ENCODE assay signal across 25 cellular contexts in the genomic region with DNA sequence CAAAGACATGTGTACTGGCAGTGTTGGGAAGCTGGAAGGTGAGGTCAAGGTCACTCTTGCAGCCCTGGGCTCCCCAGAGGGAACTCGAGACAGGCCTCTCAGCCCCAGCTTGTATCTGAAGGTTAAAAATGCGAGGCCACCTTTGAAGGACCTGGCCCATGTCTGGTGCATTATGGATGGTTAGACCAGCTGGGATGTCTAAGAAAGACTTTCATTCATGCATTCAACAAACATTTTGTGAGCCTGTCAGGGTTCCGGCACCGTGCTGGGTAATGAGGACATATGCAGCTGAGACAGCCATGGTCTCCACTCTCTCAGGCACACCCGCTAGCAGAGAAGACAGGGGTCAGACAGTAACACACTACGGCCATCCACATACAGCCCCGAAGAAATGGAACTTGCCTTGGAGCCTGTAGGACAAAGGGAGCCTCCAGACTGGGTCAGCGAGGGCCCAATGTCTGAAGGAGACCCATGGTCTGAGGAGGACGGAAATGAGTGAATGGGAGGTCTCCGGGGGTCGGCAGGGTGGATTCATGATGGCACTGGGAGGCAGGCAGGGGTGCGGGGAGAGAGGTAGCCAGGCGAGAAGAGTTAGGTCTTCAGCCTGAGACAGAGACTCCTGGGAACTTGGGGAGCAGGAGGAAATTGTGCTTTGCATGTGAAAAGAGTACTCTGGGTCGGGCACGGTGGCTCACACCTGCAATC. TPM values are rescaled to one million over a fixed set of nuclear protein-coding genes. Genes with fewer than 3 reads are reported as not detected.
"Had no signal": no experiment of that assay in that cellular context is flagged by ENCODE, and none has a peak within 500 bp of the region (broad histone marks: within the 10 kb centered on the region; RNA-seq: fewer than 3 reads in every experiment).

No MANE protein-coding gene starts in this region.

- H3K4me1 ChIP-seq: esophagus squamous epithelium, gastroesophageal sphincter, parathyroid adenoma, psoas muscle, suprapubic skin, thyroid gland, upper lobe of left lung, vagina had no signal

- H3K9me3 Mint-ChIP-seq: dendritic cell treated with granulocyte-macrophage colony-stimulating factor and Interleukin-4, amounts not matched to agents 40 ng/mL and 50 ng/mL, for 4 days; nephron progenitor cell; stimulated activated effector memory CD8-positive, alpha-beta T cell treated with anti-CD3 and anti-CD28 coated beads, Interleukin-12 subunit alpha, Interleukin-12 subunit beta, amount 100 ng/mL, for 72 hours had no signal

- H3K79me2 ChIP-seq: parathyroid adenoma had no signal

- H3K36me3 Mint-ChIP-seq: naive thymus-derived CD4-positive, alpha-beta T cell; stimulated activated effector memory CD8-positive, alpha-beta T cell treated with anti-CD3 and anti-CD28 coated beads, Interleukin-12 subunit alpha, Interleukin-12 subunit beta, amount 100 ng/mL, for 72 hours had no signal

- H3K27me3 ChIP-seq: suprapubic skin, thyroid gland, upper lobe of left lung, vagina had no signal

- ATAC-seq: gastroesophageal sphincter; left colon; naive thymus-derived CD4-positive, alpha-beta T cell; psoas muscle; stimulated activated effector memory CD8-positive, alpha-beta T cell treated with anti-CD3 and anti-CD28 coated beads, Interleukin-12 subunit alpha, Interleukin-12 subunit beta, amount 100 ng/mL, for 72 hours; stimulated activated naive CD8-positive, alpha-beta T cell treated with anti-CD3 and anti-CD28 coated beads, Interleukin-15, Interleukin-2, amounts not matched to agents 100 U/mL and 50 U/mL, for 24 hours had no signal

- H3K4me3 Mint-ChIP-seq: dendritic cell treated with granulocyte-macrophage colony-stimulating factor and Interleukin-4, amounts not matched to agents 40 ng/mL and 50 ng/mL, for 4 days; naive thymus-derived CD4-positive, alpha-beta T cell; nephron progenitor cell; stimulated activated effector memory CD8-positive, alpha-beta T cell treated with anti-CD3 and anti-CD28 coated beads, Interleukin-12 subunit alpha, Interleukin-12 subunit beta, amount 100 ng/mL, for 72 hours had no signal

- H3K9ac ChIP-seq: parathyroid adenoma had no signal

- DNase-seq: esophagus squamous epithelium; foreskin fibroblast; left colon; mesendoderm; naive thymus-derived CD4-positive, alpha-beta T cell; nephron progenitor cell; retina; small intestine; stimulated activated CD4-positive, alpha-beta T cell treated with anti-CD3 and anti-CD28 coated beads, Interleukin-2, amount 100 ng/mL, for 48 hours; stimulated activated naive CD8-positive, alpha-beta T cell treated with anti-CD3 and anti-CD28 coated beads, Interleukin-15, Interleukin-2, amounts not matched to agents 100 U/mL and 50 U/mL, for 24 hours; thyroid gland had no signal

- H3K36me3 ChIP-seq: esophagus squamous epithelium, gastroesophageal sphincter, suprapubic skin, thyroid gland, upper lobe of left lung, vagina had no signal

- H3K4me1 Mint-ChIP-seq: naive thymus-derived CD4-positive, alpha-beta T cell; nephron progenitor cell; stimulated activated effector memory CD8-positive, alpha-beta T cell treated with anti-CD3 and anti-CD28 coated beads, Interleukin-12 subunit alpha, Interleukin-12 subunit beta, amount 100 ng/mL, for 72 hours had no signal

- H3K9me3 ChIP-seq: esophagus squamous epithelium, gastroesophageal sphincter, psoas muscle, suprapubic skin, thyroid gland, vagina had no signal

- H3K4me3 ChIP-seq: esophagus squamous epithelium, gastroesophageal sphincter, psoas muscle, suprapubic skin, thyroid gland, upper lobe of left lung, vagina had no signal

- H2AFZ ChIP-seq: parathyroid adenoma had no signal

- H3K27ac ChIP-seq: esophagus squamous epithelium, gastroesophageal sphincter, parathyroid adenoma, psoas muscle, suprapubic skin, thyroid gland, upper lobe of left lung, vagina had no signal

- H3K27ac Mint-ChIP-seq: dendritic cell treated with granulocyte-macrophage colony-stimulating factor and Interleukin-4, amounts not matched to agents 40 ng/mL and 50 ng/mL, for 4 days; naive thymus-derived CD4-positive, alpha-beta T cell; nephron progenitor cell; stimulated activated effector memory CD8-positive, alpha-beta T cell treated with anti-CD3 and anti-CD28 coated beads, Interleukin-12 subunit alpha, Interleukin-12 subunit beta, amount 100 ng/mL, for 72 hours had no signal

RNA-seq across cellular contexts. Expression of a gene that starts 19.0 kb away (rescaled TPM):
- total RNA-seq: epithelial cell of proximal tubule, esophagus squamous epithelium, kidney epithelial cell, left colon, liver, lung microvascular endothelial cell, mononuclear cell, omental fat pad, psoas muscle, suprapubic skin, thyroid gland, upper lobe of left lung had no signal
- polyA plus RNA-seq: liver; naive thymus-derived CD4-positive, alpha-beta T cell; psoas muscle had no signal
